In the genomic region with DNA sequence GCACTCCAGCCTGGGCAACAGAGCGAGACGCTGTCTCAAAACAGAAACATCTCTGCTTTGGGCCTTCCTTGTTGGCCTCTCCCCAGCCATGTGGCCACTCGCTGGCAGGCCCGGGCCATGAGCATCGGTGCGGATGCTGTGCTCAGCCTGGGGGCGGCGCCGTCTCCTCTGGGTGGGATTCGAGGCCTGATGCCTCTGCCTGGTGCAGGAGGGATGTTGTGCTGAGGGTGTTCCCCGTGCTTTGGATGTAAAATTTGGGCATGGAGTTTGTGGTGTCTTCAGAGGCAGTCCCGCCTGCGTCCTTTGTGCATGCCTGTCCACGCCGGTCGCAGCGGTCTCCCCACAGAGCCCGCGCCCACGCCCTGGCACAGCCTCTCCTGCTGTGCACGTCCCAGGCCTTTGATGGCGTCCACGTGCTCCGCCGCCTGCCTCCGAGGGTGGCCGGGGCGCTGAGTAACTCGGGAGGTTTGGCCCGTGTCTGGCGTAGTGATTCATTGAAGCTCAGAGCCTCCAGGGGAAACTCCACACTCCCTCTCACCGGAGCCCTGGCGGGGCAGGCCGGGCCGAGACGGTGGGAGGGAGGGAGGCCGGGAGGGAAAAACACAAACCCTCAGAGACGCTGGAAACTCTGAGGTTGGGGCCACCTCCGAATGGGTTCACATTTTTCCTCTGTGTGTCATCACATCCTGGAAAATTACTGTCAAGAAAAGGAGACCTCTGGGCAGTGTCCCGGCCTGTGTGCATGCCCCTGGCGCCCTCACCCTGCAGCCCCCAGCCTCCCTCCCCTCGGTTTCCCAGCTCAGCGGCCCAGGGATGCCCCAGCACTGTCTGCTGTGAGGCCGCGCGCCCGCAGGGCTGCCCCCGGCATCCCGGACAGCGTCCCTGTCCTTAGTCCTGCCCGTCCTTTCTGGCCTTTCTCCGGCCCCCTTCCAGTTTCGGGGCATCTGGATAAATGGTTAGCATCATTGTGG, we compare ENCODE assay signal across 1 cellular context.
A peak's percentile ranks its signal among the peaks of the same experiment; 100 is the strongest.
TF ChIP-seq lines count a peak whose summit lies in the region.

No MANE protein-coding gene starts in this region.

TF ChIP-seq in HepG2, 621 proteins besides CTCF, POLR2A, EP300 and RAD21 (continued from another document):
- TF ChIP-seq ZFP91 (CRISPR knock-in tag; IDR thresholded peaks at IDR 0.05; ENCODE audit: borderline replicate concordance) (peak; percentile 91), NFYB (CRISPR knock-in tag; IDR thresholded peaks at IDR 0.05) (no peak), ZXDC (CRISPR knock-in tag; IDR thresholded peaks at IDR 0.05) (0 out of 2 replicates have a peak, but pooled peaks have one; percentile 28), CCAR2 (optimal IDR thresholded peaks at IDR 0.05; ENCODE audit: low read depth, low read length) (no peak), GTF2F1 (IDR thresholded peaks at IDR 0.05; ENCODE audit: low read length) (no peak), ZSCAN30 (CRISPR knock-in tag; IDR thresholded peaks at IDR 0.05) (peak; percentile 87; the same call in 1 of the 2 replicates), KAT2B (IDR thresholded peaks at IDR 0.05; ENCODE audit: borderline replicate concordance, low read depth, low read length) (no peak), PHF21A (CRISPR knock-in tag; IDR thresholded peaks at IDR 0.05) (peak; percentile 96), TEAD3 (CRISPR knock-in tag; optimal IDR thresholded peaks at IDR 0.05; ENCODE audit: borderline replicate concordance) (peak; percentile 91), ZNF558 (CRISPR knock-in tag; IDR thresholded peaks at IDR 0.05; ENCODE audit: borderline replicate concordance) (0 out of 2 replicates have a peak, but pooled peaks have one; percentile 52), CEBPG (CRISPR knock-in tag; IDR thresholded peaks at IDR 0.05) (peak; percentile 31; the same call in 1 of the 2 replicates), KLF9 (CRISPR knock-in tag; IDR thresholded peaks at IDR 0.05; ENCODE audit: low read depth) (peak; percentile 40; the same call in 1 of the 2 replicates), U2AF1 (optimal IDR thresholded peaks at IDR 0.05; ENCODE audit: low read depth, low read length) (peak; percentile 70), KDM6A (CRISPR knock-in tag; IDR thresholded peaks at IDR 0.05; ENCODE audit: low read depth) (no peak), NFKB2 (CRISPR knock-in tag; IDR thresholded peaks at IDR 0.05; ENCODE audit: borderline replicate concordance) (peak; percentile 91), CHD4 (IDR thresholded peaks at IDR 0.05; ENCODE audit: borderline replicate concordance, low read length) (no peak), ZNF713 (CRISPR knock-in tag; IDR thresholded peaks at IDR 0.05) (peak; percentile 81; the same call in 1 of the 2 replicates), YEATS2 (CRISPR knock-in tag; IDR thresholded peaks at IDR 0.05; ENCODE audit: borderline replicate concordance) (peak; percentile 85), ZBTB8A (CRISPR knock-in tag; IDR thresholded peaks at IDR 0.05; ENCODE audit: borderline replicate concordance, low read depth) (no peak; the same call in 1 of the 2 replicates), ZNF30 (CRISPR knock-in tag; IDR thresholded peaks at IDR 0.05) (no peak), CHD2 (IDR thresholded peaks at IDR 0.05; ENCODE audit: low read depth, low read length) (0 out of 2 replicates have a peak, but pooled peaks have one; percentile 18), TP53 (CRISPR knock-in tag; conservative IDR thresholded peaks at IDR 0.05) (peak; percentile 65; the same call in 1 of the 2 replicates), ZBTB20 (CRISPR knock-in tag; IDR thresholded peaks at IDR 0.05; ENCODE audit: borderline replicate concordance, low read depth) (0 out of 2 replicates have a peak, but pooled peaks have one; percentile 78)
- TF ChIP-seq, protein P1, sequence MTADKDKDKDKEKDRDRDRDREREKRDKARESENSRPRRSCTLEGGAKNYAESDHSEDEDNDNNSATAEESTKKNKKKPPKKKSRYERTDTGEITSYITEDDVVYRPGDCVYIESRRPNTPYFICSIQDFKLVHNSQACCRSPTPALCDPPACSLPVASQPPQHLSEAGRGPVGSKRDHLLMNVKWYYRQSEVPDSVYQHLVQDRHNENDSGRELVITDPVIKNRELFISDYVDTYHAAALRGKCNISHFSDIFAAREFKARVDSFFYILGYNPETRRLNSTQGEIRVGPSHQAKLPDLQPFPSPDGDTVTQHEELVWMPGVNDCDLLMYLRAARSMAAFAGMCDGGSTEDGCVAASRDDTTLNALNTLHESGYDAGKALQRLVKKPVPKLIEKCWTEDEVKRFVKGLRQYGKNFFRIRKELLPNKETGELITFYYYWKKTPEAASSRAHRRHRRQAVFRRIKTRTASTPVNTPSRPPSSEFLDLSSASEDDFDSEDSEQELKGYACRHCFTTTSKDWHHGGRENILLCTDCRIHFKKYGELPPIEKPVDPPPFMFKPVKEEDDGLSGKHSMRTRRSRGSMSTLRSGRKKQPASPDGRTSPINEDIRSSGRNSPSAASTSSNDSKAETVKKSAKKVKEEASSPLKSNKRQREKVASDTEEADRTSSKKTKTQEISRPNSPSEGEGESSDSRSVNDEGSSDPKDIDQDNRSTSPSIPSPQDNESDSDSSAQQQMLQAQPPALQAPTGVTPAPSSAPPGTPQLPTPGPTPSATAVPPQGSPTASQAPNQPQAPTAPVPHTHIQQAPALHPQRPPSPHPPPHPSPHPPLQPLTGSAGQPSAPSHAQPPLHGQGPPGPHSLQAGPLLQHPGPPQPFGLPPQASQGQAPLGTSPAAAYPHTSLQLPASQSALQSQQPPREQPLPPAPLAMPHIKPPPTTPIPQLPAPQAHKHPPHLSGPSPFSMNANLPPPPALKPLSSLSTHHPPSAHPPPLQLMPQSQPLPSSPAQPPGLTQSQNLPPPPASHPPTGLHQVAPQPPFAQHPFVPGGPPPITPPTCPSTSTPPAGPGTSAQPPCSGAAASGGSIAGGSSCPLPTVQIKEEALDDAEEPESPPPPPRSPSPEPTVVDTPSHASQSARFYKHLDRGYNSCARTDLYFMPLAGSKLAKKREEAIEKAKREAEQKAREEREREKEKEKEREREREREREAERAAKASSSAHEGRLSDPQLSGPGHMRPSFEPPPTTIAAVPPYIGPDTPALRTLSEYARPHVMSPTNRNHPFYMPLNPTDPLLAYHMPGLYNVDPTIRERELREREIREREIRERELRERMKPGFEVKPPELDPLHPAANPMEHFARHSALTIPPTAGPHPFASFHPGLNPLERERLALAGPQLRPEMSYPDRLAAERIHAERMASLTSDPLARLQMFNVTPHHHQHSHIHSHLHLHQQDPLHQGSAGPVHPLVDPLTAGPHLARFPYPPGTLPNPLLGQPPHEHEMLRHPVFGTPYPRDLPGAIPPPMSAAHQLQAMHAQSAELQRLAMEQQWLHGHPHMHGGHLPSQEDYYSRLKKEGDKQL (CRISPR knock-in tag; IDR thresholded peaks at IDR 0.05; ENCODE audit: low read depth): peak; percentile 33; the same call in 1 of the 2 replicates
- TF ChIP-seq, protein P2, sequence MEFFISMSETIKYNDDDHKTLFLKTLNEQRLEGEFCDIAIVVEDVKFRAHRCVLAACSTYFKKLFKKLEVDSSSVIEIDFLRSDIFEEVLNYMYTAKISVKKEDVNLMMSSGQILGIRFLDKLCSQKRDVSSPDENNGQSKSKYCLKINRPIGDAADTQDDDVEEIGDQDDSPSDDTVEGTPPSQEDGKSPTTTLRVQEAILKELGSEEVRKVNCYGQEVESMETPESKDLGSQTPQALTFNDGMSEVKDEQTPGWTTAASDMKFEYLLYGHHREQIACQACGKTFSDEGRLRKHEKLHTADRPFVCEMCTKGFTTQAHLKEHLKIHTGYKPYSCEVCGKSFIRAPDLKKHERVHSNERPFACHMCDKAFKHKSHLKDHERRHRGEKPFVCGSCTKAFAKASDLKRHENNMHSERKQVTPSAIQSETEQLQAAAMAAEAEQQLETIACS (CRISPR knock-in tag; IDR thresholded peaks at IDR 0.05): no peak
- TF ChIP-seq, protein P3, sequence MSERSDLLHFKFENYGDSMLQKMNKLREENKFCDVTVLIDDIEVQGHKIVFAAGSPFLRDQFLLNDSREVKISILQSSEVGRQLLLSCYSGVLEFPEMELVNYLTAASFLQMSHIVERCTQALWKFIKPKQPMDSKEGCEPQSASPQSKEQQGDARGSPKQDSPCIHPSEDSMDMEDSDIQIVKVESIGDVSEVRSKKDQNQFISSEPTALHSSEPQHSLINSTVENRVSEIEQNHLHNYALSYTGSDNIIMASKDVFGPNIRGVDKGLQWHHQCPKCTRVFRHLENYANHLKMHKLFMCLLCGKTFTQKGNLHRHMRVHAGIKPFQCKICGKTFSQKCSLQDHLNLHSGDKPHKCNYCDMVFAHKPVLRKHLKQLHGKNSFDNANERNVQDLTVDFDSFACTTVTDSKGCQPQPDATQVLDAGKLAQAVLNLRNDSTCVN (CRISPR knock-in tag; IDR thresholded peaks at IDR 0.05; ENCODE audit: borderline replicate concordance): peak; percentile 87; the same call in 1 of the 2 replicates
- TF ChIP-seq, protein P4, sequence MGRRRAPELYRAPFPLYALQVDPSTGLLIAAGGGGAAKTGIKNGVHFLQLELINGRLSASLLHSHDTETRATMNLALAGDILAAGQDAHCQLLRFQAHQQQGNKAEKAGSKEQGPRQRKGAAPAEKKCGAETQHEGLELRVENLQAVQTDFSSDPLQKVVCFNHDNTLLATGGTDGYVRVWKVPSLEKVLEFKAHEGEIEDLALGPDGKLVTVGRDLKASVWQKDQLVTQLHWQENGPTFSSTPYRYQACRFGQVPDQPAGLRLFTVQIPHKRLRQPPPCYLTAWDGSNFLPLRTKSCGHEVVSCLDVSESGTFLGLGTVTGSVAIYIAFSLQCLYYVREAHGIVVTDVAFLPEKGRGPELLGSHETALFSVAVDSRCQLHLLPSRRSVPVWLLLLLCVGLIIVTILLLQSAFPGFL (CRISPR knock-in tag; IDR thresholded peaks at IDR 0.05): 0 out of 2 replicates have a peak, but pooled peaks have one; percentile 67
